1 cellular context compared by ENCODE assay signal in genomic region chr2:70999362-70999761, GRCh38.
A peak's percentile ranks its signal among the peaks of the same experiment; 100 is the strongest.
TF ChIP-seq lines count a peak whose summit lies in the region.

No MANE protein-coding gene starts in this region.

TF ChIP-seq in HepG2, 621 proteins besides CTCF, POLR2A, EP300 and RAD21 (continued from another document and continues in another):
- no peak for TF ChIP-seq STAT6 (CRISPR knock-in tag; IDR thresholded peaks at IDR 0.05; ENCODE audit: borderline replicate concordance)
- TF ChIP-seq JUND (CRISPR knock-in tag; IDR thresholded peaks at IDR 0.05) = no peak
- no peak for TF ChIP-seq FOXP1 (IDR thresholded peaks at IDR 0.05)
- no peak for TF ChIP-seq FOXP1 (CRISPR knock-in tag; IDR thresholded peaks at IDR 0.05)
- TF ChIP-seq ZNF281 (CRISPR knock-in tag; IDR thresholded peaks at IDR 0.05; ENCODE audit: borderline replicate concordance) = no peak
- no peak for TF ChIP-seq PAWR (CRISPR knock-in tag; IDR thresholded peaks at IDR 0.05; ENCODE audit: borderline replicate concordance)
- no peak for TF ChIP-seq ELF3 (CRISPR knock-in tag; IDR thresholded peaks at IDR 0.05)
- peak; percentile 60; the same call in 1 of the 2 replicates for TF ChIP-seq REPIN1 (CRISPR knock-in tag; IDR thresholded peaks at IDR 0.05; ENCODE audit: borderline replicate concordance, low read depth)
- TF ChIP-seq KDM6A (CRISPR knock-in tag; IDR thresholded peaks at IDR 0.05; ENCODE audit: low read depth) = 0 out of 2 replicates have a peak, but pooled peaks have one; percentile 20
- TF ChIP-seq ZNF550 (CRISPR knock-in tag; IDR thresholded peaks at IDR 0.05; ENCODE audit: borderline replicate concordance) = no peak
- TF ChIP-seq HIVEP1 (CRISPR knock-in tag; IDR thresholded peaks at IDR 0.05) = no peak
- TF ChIP-seq ZNF747 (CRISPR knock-in tag; IDR thresholded peaks at IDR 0.05; ENCODE audit: borderline replicate concordance) = no peak
- TF ChIP-seq HDAC2 (CRISPR knock-in tag; IDR thresholded peaks at IDR 0.05) = no peak
- no peak for TF ChIP-seq DRAP1 (CRISPR knock-in tag; IDR thresholded peaks at IDR 0.05)
- no peak for TF ChIP-seq CENPBD1 (CRISPR knock-in tag; IDR thresholded peaks at IDR 0.05; ENCODE audit: borderline replicate concordance, low read depth)
- no peak for TF ChIP-seq PRPF4 (IDR thresholded peaks at IDR 0.05; ENCODE audit: low read depth, low read length, poor library complexity, severe bottlenecking)
- no peak for TF ChIP-seq ZNF382 (CRISPR knock-in tag; IDR thresholded peaks at IDR 0.05; ENCODE audit: borderline replicate concordance)
- no peak for TF ChIP-seq ZNF562 (CRISPR knock-in tag; IDR thresholded peaks at IDR 0.05; ENCODE audit: borderline replicate concordance)
- TF ChIP-seq HMGXB3 (CRISPR knock-in tag; IDR thresholded peaks at IDR 0.05; ENCODE audit: borderline replicate concordance) = no peak
- no peak for TF ChIP-seq ZNF530 (CRISPR knock-in tag; IDR thresholded peaks at IDR 0.05; ENCODE audit: low read depth)
- peak; percentile 29 for TF ChIP-seq GATAD2A (CRISPR knock-in tag; IDR thresholded peaks at IDR 0.05)
- TF ChIP-seq MXD1 (CRISPR knock-in tag; IDR thresholded peaks at IDR 0.05) = no peak
- no peak for TF ChIP-seq SMYD3 (CRISPR knock-in tag; IDR thresholded peaks at IDR 0.05)
- TF ChIP-seq XBP1 (CRISPR knock-in tag; IDR thresholded peaks at IDR 0.05) = no peak
- no peak for TF ChIP-seq ZNF615 (CRISPR knock-in tag; IDR thresholded peaks at IDR 0.05; ENCODE audit: borderline replicate concordance)
- no peak for TF ChIP-seq YEATS2 (CRISPR knock-in tag; IDR thresholded peaks at IDR 0.05; ENCODE audit: borderline replicate concordance)
- TF ChIP-seq ZNF768 (CRISPR knock-in tag; IDR thresholded peaks at IDR 0.05) = no peak
- peak; percentile 32; the same call in 1 of the 2 replicates for TF ChIP-seq HNF4A (CRISPR knock-in tag; IDR thresholded peaks at IDR 0.05)
- TF ChIP-seq ADNP (CRISPR knock-in tag; IDR thresholded peaks at IDR 0.05) = no peak
- no peak for TF ChIP-seq RFX1 (IDR thresholded peaks at IDR 0.05)
- TF ChIP-seq ZFX (CRISPR knock-in tag; IDR thresholded peaks at IDR 0.05; ENCODE audit: low read depth) = peak; percentile 28; the same call in 1 of the 2 replicates
- no peak for TF ChIP-seq ZNF101 (CRISPR knock-in tag; IDR thresholded peaks at IDR 0.05; ENCODE audit: borderline replicate concordance, low read depth)
- TF ChIP-seq SKIL (CRISPR knock-in tag; IDR thresholded peaks at IDR 0.05; ENCODE audit: borderline replicate concordance) = no peak
- no peak for TF ChIP-seq USF2 (IDR thresholded peaks at IDR 0.05; ENCODE audit: low read depth, low read length)
- TF ChIP-seq USF2 (CRISPR knock-in tag; IDR thresholded peaks at IDR 0.05; ENCODE audit: borderline replicate concordance) = no peak
- no peak for TF ChIP-seq SOX13 (IDR thresholded peaks at IDR 0.05)
- peak in 1 of 2 experiments; percentile 5; a peak in 1 of 4 replicates for TF ChIP-seq SOX13 (CRISPR knock-in tag; conservative IDR thresholded peaks at IDR 0.05 in 1 of 2, IDR thresholded peaks at IDR 0.05 in 1 of 2)
- 0 out of 2 replicates have a peak, but pooled peaks have one; percentile 11 for TF ChIP-seq ZMYM4 (CRISPR knock-in tag; IDR thresholded peaks at IDR 0.05)
- no peak for TF ChIP-seq ZBTB42 (CRISPR knock-in tag; IDR thresholded peaks at IDR 0.05)
- 0 out of 2 replicates have a peak, but pooled peaks have one; percentile 61 for TF ChIP-seq ZNF556 (CRISPR knock-in tag; IDR thresholded peaks at IDR 0.05; ENCODE audit: borderline replicate concordance)
- no peak for TF ChIP-seq TFDP1 (CRISPR knock-in tag; IDR thresholded peaks at IDR 0.05; ENCODE audit: borderline replicate concordance)
- TF ChIP-seq MEIS1 (CRISPR knock-in tag; IDR thresholded peaks at IDR 0.05; ENCODE audit: borderline replicate concordance) = peak; percentile 73; the same call in 1 of the 2 replicates
- no peak for TF ChIP-seq ZNF605 (CRISPR knock-in tag; IDR thresholded peaks at IDR 0.05)
- no peak for TF ChIP-seq ZNF414 (CRISPR knock-in tag; IDR thresholded peaks at IDR 0.05)
- no peak for TF ChIP-seq PRMT3 (CRISPR knock-in tag; IDR thresholded peaks at IDR 0.05; ENCODE audit: borderline replicate concordance, low read depth)
- TF ChIP-seq FOSL2 (CRISPR knock-in tag; IDR thresholded peaks at IDR 0.05) = no peak
- TF ChIP-seq MXD3 (CRISPR knock-in tag; IDR thresholded peaks at IDR 0.05) = no peak
- no peak for TF ChIP-seq HDAC6 (IDR thresholded peaks at IDR 0.05; ENCODE audit: low read depth, low read length)
